ENCODE assay signal across 27 cellular contexts in the genomic region with DNA sequence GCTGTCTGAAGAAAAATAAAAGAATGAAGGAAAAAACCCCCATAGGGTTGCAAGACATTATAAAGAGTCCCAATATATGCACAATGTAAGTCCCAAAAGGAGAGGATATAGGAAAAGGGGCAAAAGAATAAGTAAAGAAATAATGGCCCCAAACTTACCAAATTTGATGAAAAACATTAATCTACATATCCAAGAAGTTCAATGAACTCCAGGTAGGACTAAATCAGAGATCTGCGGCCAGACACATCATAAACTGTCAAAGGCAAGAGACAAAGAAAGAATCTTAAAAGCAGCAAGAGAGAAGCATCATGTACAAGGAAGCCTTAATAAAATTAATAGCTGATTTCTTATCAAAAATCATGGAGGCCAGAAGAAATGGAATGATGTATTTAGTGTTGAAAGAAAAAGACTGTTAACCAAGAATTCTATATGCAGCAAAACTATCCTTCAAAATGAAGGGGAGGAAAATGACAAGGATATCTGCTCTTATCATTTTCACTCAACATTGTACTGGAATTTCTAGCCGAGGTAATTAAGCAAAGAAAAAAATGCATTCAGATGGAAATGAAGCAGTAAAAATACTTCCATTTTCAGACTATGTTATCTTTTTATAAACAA.
DNase-seq lines count a peak whose midpoint lies in the region; TF ChIP-seq lines count a peak whose summit lies in the region.
"Had no signal": no experiment of that assay in that cellular context is flagged by ENCODE, and none has a peak within 500 bp of the region (broad histone marks: within the 10 kb centered on the region; RNA-seq: fewer than 3 reads in every experiment).

No MANE protein-coding gene starts in this region.

- no peak for DNase-seq in NCI-H1417 (lab: John Stamatoyannopoulos, UW)
- DNase-seq: 8988T; ACHN; AML-193; BE2C; C1 segment of cervical spinal cord; Caco-2; Calu3; CD4-positive, alpha-beta memory T cell; CD4-positive, alpha-beta T cell; CD4-positive, CD25-positive, alpha-beta regulatory T cell; CD8-positive, alpha-beta memory T cell; CD8-positive, alpha-beta T cell; COR-L47; DMS 273 treated with DMSO at 0.1 percent for 48 hours; DMS153; DMS53; DMS79; DMS79 treated with DMSO at 0.1 percent for 48 hours; DND-41; EL had no signal

- no peaks in the 10 kb centered on the region; the same call in 1 of the 2 replicates for H3K9me3 ChIP-seq in HEK293 (ENCODE audit: control insufficient read depth, insufficient read depth, low read depth, low read length)
- H3K9me3 ChIP-seq: A549, BE2C had no signal

- H3K27ac ChIP-seq in HEK293 (ENCODE audit: extremely low read depth, low read depth, low read length): no peak overlapping the region
- H3K27ac ChIP-seq: 22Rv1; A549; BLaER1; BLaER1 treated with 17β-estradiol and CSF1 and Interleukin-3, amounts not matched to agents 10 nM and 100 nM; C4-2B had no signal

- POLR2A ChIA-PET in HEK293 (lab: Yijun Ruan, JAX): no interaction called here

- H3K4me3 ChIP-seq in HEK293 (ENCODE audit: low read depth, low read length): no peak overlapping the region
- H3K4me3 ChIP-seq: A549; BLaER1; BLaER1 treated with 17β-estradiol and CSF1 and Interleukin-3, amounts not matched to agents 10 nM and 100 nM had no signal

- H3K4me1 ChIP-seq in HEK293 (ENCODE audit: control insufficient read depth, insufficient read depth, low read length): no peaks in the 10 kb centered on the region
- H3K4me1 ChIP-seq: A549; BE2C; BLaER1; BLaER1 treated with 17β-estradiol and CSF1 and Interleukin-3, amounts not matched to agents 10 nM and 100 nM; Caco-2 had no signal

- CTCF ChIA-PET in HEK293 (lab: Yijun Ruan, JAX): interaction anchor here (0.5 kb wide), 1 partner anchor 19 kb away, joined by 4 read pairs; no protein-coding TSS in a partner anchor

- H3K36me3 ChIP-seq in HEK293 (ENCODE audit: control insufficient read depth in 2 of 2, insufficient read depth in 1 of 2, low read length in 2 of 2): no peaks in the 10 kb centered on the region
- H3K36me3 ChIP-seq: BE2C; BLaER1; BLaER1 treated with 17β-estradiol and CSF1 and Interleukin-3, amounts not matched to agents 10 nM and 100 nM had no signal

- no peak for TF ChIP-seq CTCF in HEK293 (tag by site-specific recombination; IDR thresholded peaks at IDR 0.05)

TF ChIP-seq in HEK293, 187 proteins besides CTCF, POLR2A, EP300 and RAD21:
- TF ChIP-seq ZNF112 (tag by site-specific recombination; IDR thresholded peaks at IDR 0.05): no peak
- no peak for TF ChIP-seq ZNF610 (tag by site-specific recombination; IDR thresholded peaks at IDR 0.05; ENCODE audit: borderline replicate concordance)
- TF ChIP-seq GLIS1 (tag by site-specific recombination; IDR thresholded peaks at IDR 0.05): no peak
- TF ChIP-seq ZBTB44 (tag by site-specific recombination; IDR thresholded peaks at IDR 0.05): no peak
- TF ChIP-seq ZBTB1 (tag by site-specific recombination; IDR thresholded peaks at IDR 0.05): no peak
- no peak for TF ChIP-seq SCRT1 (tag by site-specific recombination; IDR thresholded peaks at IDR 0.05; ENCODE audit: borderline replicate concordance)
- no peak for TF ChIP-seq ZNF529 (tag by site-specific recombination; IDR thresholded peaks at IDR 0.05; ENCODE audit: insufficient replicate concordance)
- no peak for TF ChIP-seq ZNF174 (tag by site-specific recombination; IDR thresholded peaks at IDR 0.05)
- no peak for TF ChIP-seq GLIS2 (tag by site-specific recombination; IDR thresholded peaks at IDR 0.05)
- peak; percentile 98 for TF ChIP-seq SETDB1 (IDR thresholded peaks at IDR 0.05; ENCODE audit: insufficient read length, low read length)
- TF ChIP-seq ZNF302 (tag by site-specific recombination; IDR thresholded peaks at IDR 0.05; ENCODE audit: low read depth): no peak
- 0 out of 2 replicates have a peak, but pooled peaks have one; percentile 32 for TF ChIP-seq TRIM28 (IDR thresholded peaks at IDR 0.05; ENCODE audit: borderline replicate concordance, low read length)
- peak; percentile 95 for TF ChIP-seq ZNF558 (tag by site-specific recombination; IDR thresholded peaks at IDR 0.05)
